1 cellular context compared by ENCODE assay signal in genomic region chr5:159262859-159263568, GRCh38.
TF ChIP-seq lines count a peak whose summit lies in the region.

TSS of gene UBLCP1 (plus strand) at chr5:159263290. CDS start at chr5:159268916, 5,626 bp downstream.

TF ChIP-seq in K562, 482 proteins besides CTCF, POLR2A, EP300 and RAD21 (continued from another document and continues in another):
- TF ChIP-seq MXD1 (CRISPR knock-in tag; IDR thresholded peaks at IDR 0.05; ENCODE audit: borderline replicate concordance, poor library complexity, severe bottlenecking) = no peak
- TF ChIP-seq CBX3 (IDR thresholded peaks at IDR 0.05; ENCODE audit: borderline replicate concordance in 1 of 2, low read length in 2 of 2) = peak in 1 of 2 experiments; percentile 75; a peak in 2 of 3 replicates
- peak; percentile 81 for TF ChIP-seq NCOA1 (IDR thresholded peaks at IDR 0.05; ENCODE audit: low read depth)
- no peak for TF ChIP-seq ZNF79 (CRISPR knock-in tag; IDR thresholded peaks at IDR 0.05; ENCODE audit: low read depth)
- TF ChIP-seq ZNF277 (CRISPR knock-in tag; IDR thresholded peaks at IDR 0.05; ENCODE audit: borderline replicate concordance) = no peak
- TF ChIP-seq ZNF282 (CRISPR knock-in tag; IDR thresholded peaks at IDR 0.05) = no peak
- TF ChIP-seq ZNF23 (CRISPR knock-in tag; IDR thresholded peaks at IDR 0.05) = no peak
- no peak for TF ChIP-seq ETS2 (tag; IDR thresholded peaks at IDR 0.05; ENCODE audit: borderline replicate concordance, poor library complexity, severe bottlenecking)
- TF ChIP-seq TEAD1 (CRISPR knock-in tag; IDR thresholded peaks at IDR 0.05) = 0 out of 4 replicates have a peak, but pooled peaks of 1 of the 2 experiments have one; percentile 34
- no peak for TF ChIP-seq NBN (IDR thresholded peaks at IDR 0.05; ENCODE audit: low read depth)
- TF ChIP-seq SAFB2 (IDR thresholded peaks at IDR 0.05; ENCODE audit: borderline replicate concordance, low read depth, low read length, severe bottlenecking) = no peak
- TF ChIP-seq ID3 (CRISPR knock-in tag; IDR thresholded peaks at IDR 0.05) = no peak
- TF ChIP-seq ID3 (tag; IDR thresholded peaks at IDR 0.05) = no peak
- no peak for TF ChIP-seq ILF3 (IDR thresholded peaks at IDR 0.05; ENCODE audit: borderline replicate concordance)
- TF ChIP-seq U2AF1 (optimal IDR thresholded peaks at IDR 0.05; ENCODE audit: low read depth, low read length) = no peak
- 0 out of 2 replicates have a peak, but pooled peaks have one; percentile 43 for TF ChIP-seq ZNF224 (CRISPR knock-in tag; IDR thresholded peaks at IDR 0.05)
- TF ChIP-seq NCOA2 (IDR thresholded peaks at IDR 0.05; ENCODE audit: partially characterized antibody in 2 of 2) = peak in 1 of 2 experiments; percentile 48
- no peak; the same call in 1 of the 2 replicates for TF ChIP-seq E2F5 (CRISPR knock-in tag; IDR thresholded peaks at IDR 0.05)
- TF ChIP-seq ZFP36 (IDR thresholded peaks at IDR 0.05; ENCODE audit: low read depth, low read length, partially characterized antibody) = no peak
- TF ChIP-seq MEF2D (tag; conservative IDR thresholded peaks at IDR 0.05; ENCODE audit: low read depth) = no peak
- no peak for TF ChIP-seq YBX1 (IDR thresholded peaks at IDR 0.05)
- no peak for TF ChIP-seq NFE2 (IDR thresholded peaks at IDR 0.05; ENCODE audit: low read depth)
- peak; percentile 17; the same call in 1 of the 2 replicates for TF ChIP-seq TOE1 (IDR thresholded peaks at IDR 0.05; ENCODE audit: borderline replicate concordance)
- no peak for TF ChIP-seq TOE1 (CRISPR knock-in tag; IDR thresholded peaks at IDR 0.05; ENCODE audit: borderline replicate concordance, low read depth)
- no peak for TF ChIP-seq MCM3 (IDR thresholded peaks at IDR 0.05)
- TF ChIP-seq DLX4 (CRISPR knock-in tag; IDR thresholded peaks at IDR 0.05) = no peak
- TF ChIP-seq CTBP1 (IDR thresholded peaks at IDR 0.05; ENCODE audit: borderline replicate concordance) = peak; percentile 48; the same call in 1 of the 2 replicates
- TF ChIP-seq ZNF408 (CRISPR knock-in tag; IDR thresholded peaks at IDR 0.05; ENCODE audit: low read depth) = no peak
- TF ChIP-seq BMI1 (IDR thresholded peaks at IDR 0.05; ENCODE audit: low read length) = no peak
- peak in 1 of 2 experiments; percentile 76; a peak in 2 of 4 replicates for TF ChIP-seq TRIM24 (IDR thresholded peaks at IDR 0.05)
- TF ChIP-seq SMARCA5 (IDR thresholded peaks at IDR 0.05) = no peak
- TF ChIP-seq ZBTB17 (CRISPR knock-in tag; IDR thresholded peaks at IDR 0.05) = no peak
- no peak for TF ChIP-seq ZBTB33 (CRISPR knock-in tag; IDR thresholded peaks at IDR 0.05)
- TF ChIP-seq HNRNPK (IDR thresholded peaks at IDR 0.05; ENCODE audit: low read depth, low read length, poor library complexity, severe bottlenecking) = no peak
- no peak for TF ChIP-seq SMAD2 (IDR thresholded peaks at IDR 0.05; ENCODE audit: low read depth, low read length)
- TF ChIP-seq MED1 (CRISPR knock-in tag; IDR thresholded peaks at IDR 0.05; ENCODE audit: borderline replicate concordance) = no peak
- peak; percentile 10 for TF ChIP-seq HDAC3 (IDR thresholded peaks at IDR 0.05; ENCODE audit: borderline replicate concordance, partially characterized antibody)
- TF ChIP-seq HCFC1 (IDR thresholded peaks at IDR 0.05; ENCODE audit: low read depth, low read length) = peak; percentile 67
- TF ChIP-seq SMAD3 (CRISPR knock-in tag; conservative IDR thresholded peaks at IDR 0.05) = no peak
- no peak for TF ChIP-seq ELF4 (CRISPR knock-in tag; IDR thresholded peaks at IDR 0.05)
- peak; percentile 65 to 67; a peak in 3 of 4 replicates for TF ChIP-seq MAZ (CRISPR knock-in tag; conservative IDR thresholded peaks at IDR 0.05 in 1 of 2, IDR thresholded peaks at IDR 0.05 in 1 of 2)
- peak; percentile 94 for TF ChIP-seq TFAP4 (CRISPR knock-in tag; IDR thresholded peaks at IDR 0.05; ENCODE audit: borderline replicate concordance)
- TF ChIP-seq CREB3L1 (IDR thresholded peaks at IDR 0.05; ENCODE audit: borderline replicate concordance, low read depth) = peak; percentile 62; the same call in 1 of the 2 replicates
- TF ChIP-seq RBM17 (IDR thresholded peaks at IDR 0.05; ENCODE audit: borderline replicate concordance, low read depth, low read length) = no peak
- no peak for TF ChIP-seq ZNF431 (CRISPR knock-in tag; IDR thresholded peaks at IDR 0.05)
- TF ChIP-seq ZNF586 (CRISPR knock-in tag; conservative IDR thresholded peaks at IDR 0.05) = no peak
- peak; percentile 58 for TF ChIP-seq TEAD4 (IDR thresholded peaks at IDR 0.05; ENCODE audit: low read length)
- TF ChIP-seq TEAD4 (CRISPR knock-in tag; IDR thresholded peaks at IDR 0.05; ENCODE audit: borderline replicate concordance) = no peak
- TF ChIP-seq PTRF (tag; IDR thresholded peaks at IDR 0.05) = no peak
- TF ChIP-seq FOXO4 (CRISPR knock-in tag; IDR thresholded peaks at IDR 0.05) = no peak
- TF ChIP-seq BACH1 (tag; IDR thresholded peaks at IDR 0.05) = no peak
- TF ChIP-seq COPS2 (conservative IDR thresholded peaks at IDR 0.05) = no peak
- no peak for TF ChIP-seq MCM2 (IDR thresholded peaks at IDR 0.05; ENCODE audit: low read depth)
- no peak for TF ChIP-seq ZKSCAN8 (CRISPR knock-in tag; IDR thresholded peaks at IDR 0.05)
- no peak for TF ChIP-seq RBM15 (IDR thresholded peaks at IDR 0.05; ENCODE audit: insufficient read depth, low read length)
- peak; percentile 96 for TF ChIP-seq RBFOX2 (IDR thresholded peaks at IDR 0.05; ENCODE audit: low read depth, low read length)
- peak; percentile 99 for TF ChIP-seq GABPA (tag; conservative IDR thresholded peaks at IDR 0.05; ENCODE audit: low read depth)
- TF ChIP-seq CEBPZ (IDR thresholded peaks at IDR 0.05; ENCODE audit: borderline replicate concordance, low read depth, low read length) = no peak
- TF ChIP-seq ZSCAN29 (IDR thresholded peaks at IDR 0.05) = no peak
- no peak for TF ChIP-seq GTF2F1 (IDR thresholded peaks at IDR 0.05; ENCODE audit: low read depth, low read length)
- no peak for TF ChIP-seq RFX1 (IDR thresholded peaks at IDR 0.05)
- no peak for TF ChIP-seq MTF1 (CRISPR knock-in tag; IDR thresholded peaks at IDR 0.05; ENCODE audit: borderline replicate concordance)
- no peak for TF ChIP-seq TRIM25 (IDR thresholded peaks at IDR 0.05; ENCODE audit: borderline replicate concordance)
